In the genomic region with DNA sequence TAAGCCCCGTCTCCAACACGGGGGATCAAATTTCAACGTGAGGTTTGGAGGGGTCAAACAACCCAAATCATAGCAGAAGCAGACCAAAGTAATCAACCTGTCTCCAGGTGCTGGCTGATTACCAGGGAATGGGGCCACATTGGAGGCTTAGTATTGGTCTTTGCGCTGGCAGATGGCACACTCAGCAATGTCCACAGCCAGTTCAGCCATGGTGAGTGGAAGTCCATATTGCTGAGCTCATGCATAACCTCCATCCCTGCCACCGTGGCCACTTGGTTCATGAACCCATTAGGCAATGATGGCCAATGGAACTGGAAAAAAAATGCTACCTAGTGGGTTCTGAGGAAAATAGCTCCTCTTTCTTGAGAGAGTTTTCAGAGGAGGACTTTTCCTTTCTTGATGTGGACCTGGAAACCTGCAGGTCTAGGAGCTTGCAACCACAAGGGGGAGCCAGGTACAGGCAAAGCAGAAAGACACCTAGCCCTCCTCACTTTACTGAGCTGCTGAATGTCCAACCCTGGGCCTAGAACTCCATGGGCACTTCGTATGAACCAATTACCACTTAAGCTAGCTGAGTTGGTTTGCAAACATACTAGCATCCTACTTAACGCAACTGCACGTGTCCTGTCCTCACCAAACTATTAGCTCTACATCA, we compare ENCODE assay signal across 8 cellular contexts.
DNase-seq lines count a peak whose midpoint lies in the region; ATAC-seq and TF ChIP-seq lines count a peak whose summit lies in the region.

No MANE protein-coding gene starts in this region.

- H3K27me3 Mint-ChIP-seq in memory B cell, result peaks cover 6% of the 10 kb centered on the region
- peaks cover 6% of the 10 kb centered on the region for H3K27me3 Mint-ChIP-seq in stimulated activated memory B cell treated with anti-CD40 and anti-IgM and Interleukin-4, amounts not matched to agents 10 μg/mL and 1 μg/mL and 100 μg/mL, for 72 hours

- no peak overlapping the region for H3K27ac Mint-ChIP-seq in memory B cell
- H3K27ac Mint-ChIP-seq in stimulated activated memory B cell treated with anti-CD40 and anti-IgM and Interleukin-4, amounts not matched to agents 10 μg/mL and 1 μg/mL and 100 μg/mL, for 72 hours, result no peak overlapping the region

- no peak overlapping the region for H3K4me3 ChIP-seq in DOHH2 (ENCODE audit: low read length)

- no peaks in the 10 kb centered on the region for H3K9me3 ChIP-seq in DOHH2 (ENCODE audit: control insufficient read depth, insufficient read depth, low read length)

- no peaks in the 10 kb centered on the region for H3K36me3 ChIP-seq in DOHH2 (ENCODE audit: control insufficient read depth, low read length)

- peak; percentile 84 for TF ChIP-seq CTCF in DOHH2 (IDR thresholded peaks at IDR 0.05; ENCODE audit: low read depth, low read length, poor library complexity, severe bottlenecking)

- no peaks in the 10 kb centered on the region for H3K79me2 ChIP-seq in DOHH2 (ENCODE audit: control insufficient read depth, low read length)

- H3K9me3 Mint-ChIP-seq in memory B cell, result no peaks in the 10 kb centered on the region
- no peaks in the 10 kb centered on the region for H3K9me3 Mint-ChIP-seq in stimulated activated memory B cell treated with anti-CD40 and anti-IgM and Interleukin-4, amounts not matched to agents 10 μg/mL and 1 μg/mL and 100 μg/mL, for 72 hours

- H3K4me3 Mint-ChIP-seq in memory B cell, result no peak overlapping the region
- no peak overlapping the region for H3K4me3 Mint-ChIP-seq in stimulated activated memory B cell treated with anti-CD40 and anti-IgM and Interleukin-4, amounts not matched to agents 10 μg/mL and 1 μg/mL and 100 μg/mL, for 72 hours

- peak; percentile 69 for ATAC-seq in GM21515 (IDR thresholded peaks at IDR 0.05; ENCODE audit: unreplicated experiment)
- peak; percentile 41 for ATAC-seq in memory B cell (ENCODE audit: low read depth)
- peak; percentile 68 for ATAC-seq in stimulated activated memory B cell treated with anti-CD40 and anti-IgM and Interleukin-4, amounts not matched to agents 10 μg/mL and 1 μg/mL and 100 μg/mL, for 72 hours

- DNase-seq in KG1 (lab: John Stamatoyannopoulos, UW) (peak; percentile 16), cerebellar cortex (ENCODE audit: low spot score) (peak; percentile 26), memory B cell (ENCODE audit: low spot score in 2 of 2) (peak; percentile 40 to 52), OCI-M2 (lab: John Stamatoyannopoulos, UW; ENCODE audit: unreplicated experiment) (no peak)
- DNase-seq in activated CD4-positive, CD25-positive, alpha-beta regulatory T cell treated with anti-CD3 and anti-CD28 coated beads, Interleukin-2, amount 50 U/mL, for 16 hours (ENCODE audit: low read depth, low spot score), result peak; percentile 47

- no peak overlapping the region for H3K27ac ChIP-seq in DOHH2 (ENCODE audit: low read depth, low read length)

- no peaks in the 10 kb centered on the region for H3K27me3 ChIP-seq in DOHH2 (ENCODE audit: control insufficient read depth, low read length)

- H3K36me3 Mint-ChIP-seq in memory B cell, result no peaks in the 10 kb centered on the region
- H3K36me3 Mint-ChIP-seq in stimulated activated memory B cell treated with anti-CD40 and anti-IgM and Interleukin-4, amounts not matched to agents 10 μg/mL and 1 μg/mL and 100 μg/mL, for 72 hours, result no peaks in the 10 kb centered on the region

- no peaks in the 10 kb centered on the region for H3K9me2 ChIP-seq in DOHH2 (replicated peaks; ENCODE audit: control insufficient read depth, low read length)

- no peaks in the 10 kb centered on the region for H3K4me1 ChIP-seq in DOHH2 (ENCODE audit: control insufficient read depth, low read length)

- no peak overlapping the region for H3K4me2 ChIP-seq in DOHH2 (ENCODE audit: low read length)

- no peaks in the 10 kb centered on the region for H3K4me1 Mint-ChIP-seq in memory B cell
- no peaks in the 10 kb centered on the region for H3K4me1 Mint-ChIP-seq in stimulated activated memory B cell treated with anti-CD40 and anti-IgM and Interleukin-4, amounts not matched to agents 10 μg/mL and 1 μg/mL and 100 μg/mL, for 72 hours

- no peaks in the 10 kb centered on the region for H3F3A ChIP-seq in DOHH2 (ENCODE audit: control insufficient read depth, insufficient read depth)

- no peaks in the 10 kb centered on the region for H4K20me1 ChIP-seq in DOHH2 (ENCODE audit: control insufficient read depth, insufficient read depth, low read depth, low read length)
